In genomic region chr5:2739360-2740050, GRCh38 we compare ENCODE assay signal across 10 cellular contexts. TPM values are rescaled to one million over a fixed set of nuclear protein-coding genes. Genes with fewer than 3 reads are reported as not detected.
DNase-seq lines count a peak whose midpoint lies in the region; ATAC-seq and TF ChIP-seq lines count a peak whose summit lies in the region.
"Had no signal": no experiment of that assay in that cellular context is flagged by ENCODE, and none has a peak within 500 bp of the region (broad histone marks: within the 10 kb centered on the region; RNA-seq: fewer than 3 reads in every experiment).

No MANE protein-coding gene starts in this region.

- H3K36me3 ChIP-seq in heart right ventricle (no peaks in the 10 kb centered on the region), prostate gland (no peaks in the 10 kb centered on the region)

- peaks cover 27 to 97% (median 87%) of the 10 kb centered on the region in 7 donors for H3K27me3 ChIP-seq in heart right ventricle
- no peaks in the 10 kb centered on the region for H3K27me3 ChIP-seq in prostate gland (replicated peaks; ENCODE audit: insufficient read depth)

- CTCF ChIA-PET in WTC11 (lab: Charles Lee): interaction anchor here (0.7 to 1.2 kb wide), 4 partner anchors 10 to 1450 kb away, joined by 3 to 4 read pairs (median 3); no protein-coding TSS in a partner anchor
- CTCF ChIA-PET in activated CD8-positive, alpha-beta T cell treated with anti-CD3 and anti-CD28 coated beads, Interleukin-2, amount 10 ng/mL, durations not matched to agents 7 days and 5 days (lab: Charles Lee): no interaction called here

- TF ChIP-seq POLR2A in prostate gland (IDR thresholded peaks at IDR 0.05): no peak

- TF ChIP-seq CTCF in C4-2B (conservative IDR thresholded peaks at IDR 0.05): no peak
- no peak for TF ChIP-seq CTCF in WTC11 (IDR thresholded peaks at IDR 0.05)
- no peak for TF ChIP-seq CTCF in heart right ventricle (IDR thresholded peaks at IDR 0.05)
- TF ChIP-seq CTCF in prostate gland (IDR thresholded peaks at IDR 0.05): no peak

- H3K9me3 Mint-ChIP-seq in WTC11: no peaks in the 10 kb centered on the region
- no peaks in the 10 kb centered on the region for H3K9me3 Mint-ChIP-seq in activated CD8-positive, alpha-beta T cell treated with anti-CD3 and anti-CD28 coated beads, Interleukin-2, amount 10 ng/mL, durations not matched to agents 7 days and 5 days (ENCODE audit: insufficient read depth)
- H3K9me3 Mint-ChIP-seq: T-cell had no signal

- H3K27ac ChIP-seq in C4-2B: peak overlapping the region; percentile 59
- H3K27ac ChIP-seq in heart right ventricle: no peak overlapping the region
- H3K27ac ChIP-seq in prostate gland: peak overlapping the region; percentile 50 to 58

- intact Hi-C loops in heart right ventricle (cut with DNase I): no loop called here
- intact Hi-C loops in prostate gland (cut with DNase I): no loop called here

- H3K4me1 Mint-ChIP-seq in WTC11: peaks cover 49% of the 10 kb centered on the region
- H3K4me1 Mint-ChIP-seq in activated CD8-positive, alpha-beta T cell treated with anti-CD3 and anti-CD28 coated beads, Interleukin-2, amount 10 ng/mL, durations not matched to agents 7 days and 5 days (ENCODE audit: low read depth): no peaks in the 10 kb centered on the region
- H3K4me1 Mint-ChIP-seq: T-cell had no signal

- H3K4me3 ChIP-seq in heart right ventricle (peak overlapping the region in 9 of 10 donors; percentile 41 to 61 (median 56)), prostate gland (peak overlapping the region; percentile 53 to 58)

- WGBS in heart right ventricle, 2 donors: 0 to 1% methylated on average over 68 of the region's 68 CpGs
- 10% methylated on average over 42 of the region's 68 CpGs for whole genome bisulfite sequencing in prostate gland

- ATAC-seq in WTC11 (peak; percentile 12), heart right ventricle (peak; percentile 38 to 71 (median 57)), GM21786 (IDR thresholded peaks at IDR 0.05; ENCODE audit: unreplicated experiment) (no peak), GM21360 (IDR thresholded peaks at IDR 0.05; ENCODE audit: unreplicated experiment) (no peak)
- ATAC-seq in activated CD8-positive, alpha-beta T cell treated with anti-CD3 and anti-CD28 coated beads, Interleukin-2, amount 10 ng/mL, durations not matched to agents 7 days and 5 days: no peak

- H3K4me3 Mint-ChIP-seq in WTC11: peak overlapping the region; percentile 55
- no peak overlapping the region for H3K4me3 Mint-ChIP-seq in activated CD8-positive, alpha-beta T cell treated with anti-CD3 and anti-CD28 coated beads, Interleukin-2, amount 10 ng/mL, durations not matched to agents 7 days and 5 days
- H3K4me3 Mint-ChIP-seq: T-cell had no signal

- no peak overlapping the region for H3K27ac Mint-ChIP-seq in WTC11
- no peak overlapping the region for H3K27ac Mint-ChIP-seq in activated CD8-positive, alpha-beta T cell treated with anti-CD3 and anti-CD28 coated beads, Interleukin-2, amount 10 ng/mL, durations not matched to agents 7 days and 5 days
- H3K27ac Mint-ChIP-seq: T-cell had no signal

- peaks cover 4% of the 10 kb centered on the region; the same call in 1 of the 2 replicates for H3K36me3 Mint-ChIP-seq in WTC11
- H3K36me3 Mint-ChIP-seq in activated CD8-positive, alpha-beta T cell treated with anti-CD3 and anti-CD28 coated beads, Interleukin-2, amount 10 ng/mL, durations not matched to agents 7 days and 5 days (ENCODE audit: low read depth): no peaks in the 10 kb centered on the region
- H3K36me3 Mint-ChIP-seq: T-cell had no signal

- H3K4me1 ChIP-seq in heart right ventricle (peaks cover 0 to 16% (median 5%) of the 10 kb centered on the region in 9 donors), prostate gland (replicated peaks) (peaks cover 7% of the 10 kb centered on the region)

- DNase-seq in WTC11 (ENCODE audit: low spot score) (peak; percentile 38), heart right ventricle (no peak), prostate gland (ENCODE audit: low spot score) (no peak), SK-N-DZ (ENCODE audit: low spot score) (no peak)
- no peak for DNase-seq in activated CD8-positive, alpha-beta T cell treated with anti-CD3 and anti-CD28 coated beads, Interleukin-2, amount 10 ng/mL, durations not matched to agents 7 days and 5 days
- DNase-seq: GDM1, T-cell had no signal

- POLR2A ChIA-PET in WTC11 (lab: Charles Lee): interaction anchor here (2.2 kb wide), 1 partner anchor 11 kb away, joined by 18 read pairs; the partner anchor contains the start of gene IRX2
- POLR2A ChIA-PET in activated CD8-positive, alpha-beta T cell treated with anti-CD3 and anti-CD28 coated beads, Interleukin-2, amount 10 ng/mL, durations not matched to agents 7 days and 5 days (lab: Charles Lee): no interaction called here

- peaks cover 0 to 9% (median 0%) of the 10 kb centered on the region in 11 donors for H3K9me3 ChIP-seq in heart right ventricle
- H3K9me3 ChIP-seq in prostate gland: no peaks in the 10 kb centered on the region

- H3K27me3 Mint-ChIP-seq in WTC11 (ENCODE audit: low read depth): peaks cover 91% of the 10 kb centered on the region
- peaks cover 48% of the 10 kb centered on the region for H3K27me3 Mint-ChIP-seq in activated CD8-positive, alpha-beta T cell treated with anti-CD3 and anti-CD28 coated beads, Interleukin-2, amount 10 ng/mL, durations not matched to agents 7 days and 5 days (ENCODE audit: low read depth)

TF ChIP-seq in WTC11, 78 proteins besides CTCF, POLR2A, EP300 and RAD21:
- TF ChIP-seq ARID4B (CRISPR knock-in tag; IDR thresholded peaks at IDR 0.05; ENCODE audit: borderline replicate concordance): 0 out of 2 replicates have a peak, but pooled peaks have one; percentile 18
- no peak for TF ChIP-seq FOXP4 (CRISPR knock-in tag; IDR thresholded peaks at IDR 0.05)
- 0 out of 2 replicates have a peak, but pooled peaks have one; percentile 28 for TF ChIP-seq HMGXB4 (CRISPR knock-in tag; IDR thresholded peaks at IDR 0.05)
- no peak for TF ChIP-seq ZNF263 (CRISPR knock-in tag; IDR thresholded peaks at IDR 0.05; ENCODE audit: low read depth)

RNA-seq across cellular contexts. Expression of gene IRX2, which starts 12.0 kb away (rescaled TPM):
- total RNA-seq in WTC11 (2021) (51.5 to 63.2 TPM (median 52.0 TPM) in 3 replicates), heart right ventricle (1 to 10 TPM in 5 of 10 donors, under 1 TPM in 5; 0.09 to 6.4 (median 1.1) TPM), prostate gland (10 to 100 TPM; 10.2 to 20.6 TPM)
- 1 to 10 TPM; 1.4 to 2.5 TPM for polyA plus RNA-seq in heart right ventricle
- total RNA-seq in activated CD8-positive, alpha-beta T cell treated with anti-CD3 and anti-CD28 coated beads, Interleukin-2, amount 10 ng/mL, durations not matched to agents 7 days and 5 days: not detected
- polyA plus RNA-seq in SK-N-DZ (2014; cell fraction: cytosol; rRNA removed): 0.07 and 0.12 TPM in 2 replicates
- 0.07 and 0.33 TPM in 2 replicates for polyA plus RNA-seq in SK-N-DZ (2014; cell fraction: nucleus; rRNA removed)

Comparison
In these comparisons a context has a peak if more than half of its experiments do, and no peak if none do; other contexts are left out.
1. H3K27ac ChIP-seq: peak in C4-2B (single experiment) and prostate gland (2 of 2); none in heart right ventricle (0 of 10).
2. ATAC-seq: peak in WTC11 (single experiment) and heart right ventricle (8 of 8); none in GM21786 (single experiment), activated CD8-positive, alpha-beta T cell treated with anti-CD3 and anti-CD28 coated beads, Interleukin-2, amount 10 ng/mL, durations not matched to agents 7 days and 5 days (single experiment) and GM21360 (single experiment).